In the genomic region with DNA sequence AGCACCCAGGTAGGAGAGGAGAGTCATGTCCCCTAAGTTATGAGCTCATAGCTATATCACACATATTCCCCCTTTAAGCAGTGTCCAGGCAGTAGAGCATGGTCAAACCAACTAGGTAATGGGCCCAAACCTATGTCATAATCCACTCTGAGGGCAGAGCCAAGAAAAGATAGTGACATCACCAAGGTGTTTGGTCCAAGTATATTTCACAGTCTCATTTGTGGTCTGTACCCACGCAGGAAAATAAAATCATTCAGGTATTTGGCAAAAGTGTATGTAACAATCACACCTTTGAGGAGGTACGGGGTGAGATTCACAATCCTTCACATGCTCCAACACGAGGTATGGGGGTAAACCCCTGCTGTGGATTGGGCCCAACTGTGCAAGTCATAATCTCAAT, we compare ENCODE assay signal across 34 cellular contexts.
"Had no signal": no experiment of that assay in that cellular context is flagged by ENCODE, and none has a peak within 500 bp of the region (broad histone marks: within the 10 kb centered on the region; RNA-seq: fewer than 3 reads in every experiment).

No MANE protein-coding gene starts in this region.

- H3K4me1 ChIP-seq: adrenal gland, ascending aorta, body of pancreas, breast epithelium had no signal

- FAIRE-seq: astrocyte, bronchial epithelial cell had no signal

- H3K36me3 ChIP-seq: adrenal gland, ascending aorta, brain microvascular endothelial cell, breast epithelium, cardiac muscle cell had no signal

- H3K27me3 ChIP-seq: adrenal gland, ascending aorta, body of pancreas, brain microvascular endothelial cell, breast epithelium, cardiac muscle cell had no signal

- H3K9me3 ChIP-seq: adrenal gland, body of pancreas had no signal

- H3K4me3 ChIP-seq: adrenal gland, ascending aorta, body of pancreas, breast epithelium, cardiac muscle cell had no signal

- ATAC-seq: activated naive CD4-positive, alpha-beta T cell treated with anti-CD3 and anti-CD28 coated beads, Interleukin-2, amount 50 U/mL, for 72 hours; activated naive CD8-positive, alpha-beta T cell treated with anti-CD3 and anti-CD28 coated beads, Interleukin-2, amount 50 U/mL, for 24 hours; activated T-cell treated with anti-CD3 and anti-CD28 coated beads, Interleukin-2, amount 50 U/mL, for 4 hours; activated T-cell treated with anti-CD3 and anti-CD28 coated beads, Interleukin-2, amount 50 U/mL, for 72 hours; activated T-helper 17 cell treated with anti-CD3 and anti-CD28 coated beads, Interleukin-2, amount 50 U/mL, for 72 hours; body of pancreas had no signal

- DNase-seq: activated effector memory CD4-positive, alpha-beta T cell treated with anti-CD3 and anti-CD28 coated beads, Interleukin-2, amount 50 U/mL, for 16 hours; activated effector memory CD4-positive, alpha-beta T cell treated with Interleukin-2 at 50 U/mL for 16 hours; activated gamma-delta T cell; activated gamma-delta T cell treated with Interleukin-2 at 50 U/mL for 16 hours; activated naive CD4-positive, alpha-beta T cell; activated naive CD4-positive, alpha-beta T cell treated with anti-CD3 and anti-CD28 coated beads for 36 hours; activated naive CD4-positive, alpha-beta T cell treated with anti-CD3 and anti-CD28 coated beads, Interleukin-2, amount 10 ng/mL, durations not matched to agents 7 days and 5 days; activated naive CD4-positive, alpha-beta T cell treated with anti-CD3 and anti-CD28 coated beads, Interleukin-2, amount 50 U/mL, for 16 hours; activated naive CD4-positive, alpha-beta T cell treated with Interleukin-2 at 50 U/mL for 16 hours; activated naive CD8-positive, alpha-beta T cell treated with anti-CD3 and anti-CD28 coated beads for 36 hours; activated naive CD8-positive, alpha-beta T cell treated with anti-CD3 and anti-CD28 coated beads, Interleukin-2, amount 10 ng/mL, durations not matched to agents 7 days and 5 days; activated naive CD8-positive, alpha-beta T cell treated with anti-CD3 and anti-CD28 coated beads, Interleukin-2, amount 50 U/mL, for 24 hours; activated T-cell treated with anti-CD3 and anti-CD28 coated beads, Interleukin-2, amount 50 U/mL, for 1 hour; activated T-cell treated with anti-CD3 and anti-CD28 coated beads, Interleukin-2, amount 50 U/mL, for 24 hours; activated T-cell treated with anti-CD3 and anti-CD28 coated beads, Interleukin-2, amount 50 U/mL, for 4 hours; activated T-cell treated with anti-CD3 and anti-CD28 coated beads, Interleukin-2, amount 50 U/mL, for 48 hours; activated T-cell treated with anti-CD3 and anti-CD28 coated beads, Interleukin-2, amount 50 U/mL, for 72 hours; amniotic stem cell; amygdala; anterior cingulate cortex; aorta; body of pancreas; brain microvascular endothelial cell; caudate nucleus; central memory CD4-positive, alpha-beta T cell; cerebellar nuclear complex had no signal

- H3K27ac ChIP-seq: adrenal gland, ascending aorta, body of pancreas, brain microvascular endothelial cell, breast epithelium, cardiac muscle cell had no signal
